ENCODE assay signal across 14 cellular contexts in the genomic region with DNA sequence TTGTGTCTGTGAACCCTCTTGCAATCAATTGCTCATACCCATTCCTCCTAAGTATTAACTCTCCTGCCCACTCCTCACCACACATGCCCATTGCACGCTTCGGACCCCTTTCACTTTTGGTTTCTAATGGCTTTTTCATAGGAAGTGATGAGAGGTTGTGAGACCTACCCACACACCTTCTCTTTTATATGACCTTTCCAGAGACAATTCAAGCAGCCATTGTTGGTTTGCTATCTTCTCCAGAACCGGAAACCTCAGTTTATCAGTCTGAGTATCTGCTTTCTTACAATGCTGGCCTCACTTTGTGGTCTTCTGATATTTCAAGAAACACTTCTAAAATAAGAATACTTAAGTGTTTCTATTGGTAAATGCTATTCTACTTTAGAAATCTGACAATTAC.
"Had no signal": no experiment of that assay in that cellular context is flagged by ENCODE, and none has a peak within 500 bp of the region (broad histone marks: within the 10 kb centered on the region; RNA-seq: fewer than 3 reads in every experiment).

No MANE protein-coding gene starts in this region.

- H3K9me3 ChIP-seq: ovary, psoas muscle, transverse colon, vagina had no signal

- H3K4me3 ChIP-seq: lung, ovary, psoas muscle, transverse colon, vagina had no signal

- DNase-seq: activated CD4-positive, alpha-beta T cell treated with anti-CD3 and anti-CD28 coated beads for 1 hour; effector CD4-positive, alpha-beta T cell; head of caudate nucleus; kidney; natural killer cell; ovary; psoas muscle; right cardiac atrium; stimulated activated naive CD8-positive, alpha-beta T cell treated with anti-CD3 and anti-CD28 coated beads, Interleukin-15, Interleukin-2, amounts not matched to agents 100 U/mL and 50 U/mL, for 24 hours; transverse colon; WERI-Rb-1 had no signal

- ATAC-seq: left lobe of liver; natural killer cell; psoas muscle; right cardiac atrium; stimulated activated naive CD8-positive, alpha-beta T cell treated with anti-CD3 and anti-CD28 coated beads, Interleukin-15, Interleukin-2, amounts not matched to agents 100 U/mL and 50 U/mL, for 24 hours had no signal

- H3K27me3 ChIP-seq: ovary, transverse colon, vagina had no signal

- H3K36me3 ChIP-seq: ovary, transverse colon, vagina, WERI-Rb-1 had no signal

- H3K27ac ChIP-seq: ovary, psoas muscle, transverse colon, vagina, WERI-Rb-1 had no signal

- H3K4me1 ChIP-seq: psoas muscle, transverse colon, vagina had no signal
